10 cellular contexts compared by ENCODE assay signal in the genomic region with DNA sequence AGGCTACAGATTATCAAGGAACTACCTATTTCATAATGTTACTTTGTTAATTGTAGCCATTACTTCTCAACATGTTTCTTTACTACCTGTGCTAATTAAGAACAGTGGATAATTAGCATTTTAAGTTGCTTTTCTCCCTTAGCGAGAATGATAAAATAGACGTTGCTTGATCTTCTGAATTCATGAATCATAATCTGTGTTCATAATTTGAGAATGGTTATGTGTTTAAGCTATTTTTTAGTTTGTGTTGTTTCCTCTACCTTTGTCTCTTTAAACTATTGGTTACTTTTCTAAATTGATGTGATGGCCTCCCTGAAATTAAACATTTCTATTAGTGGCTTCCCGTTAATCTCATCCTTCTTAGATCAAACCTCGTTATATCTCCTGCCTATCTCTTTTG. TPM values are rescaled to one million over a fixed set of nuclear protein-coding genes. Genes with fewer than 3 reads are reported as not detected.
DNase-seq lines count a peak whose midpoint lies in the region; ATAC-seq and TF ChIP-seq lines count a peak whose summit lies in the region.
"Had no signal": no experiment of that assay in that cellular context is flagged by ENCODE, and none has a peak within 500 bp of the region (broad histone marks: within the 10 kb centered on the region; RNA-seq: fewer than 3 reads in every experiment).

A gene (plus strand): TSS at position 301 of the 400 bp plus-strand sequence. CDS start 371 bp downstream, outside the sequence.

- H3K27me3 Mint-ChIP-seq in chondrocyte (ENCODE audit: low read depth): no peaks in the 10 kb centered on the region

- no TSS peak for BruUV-seq in PC-9 (replicated peaks; lab: Mats Ljungman, UMichigan)

- H3K4me1 Mint-ChIP-seq in chondrocyte (ENCODE audit: low read depth): peaks cover 54% of the 10 kb centered on the region

- intact Hi-C loops in PC-9 (cut with micrococcal nuclease; ENCODE audit: unreplicated experiment): no loop called here

- DNase-seq in PC-9: no peak
- no peak for DNase-seq in chondrocyte (ENCODE audit: low spot score)
- no peak for DNase-seq in lung (ENCODE audit: low spot score)
- no peak for DNase-seq in effector CD4-positive, alpha-beta T cell
- DNase-seq in germinal center (ENCODE audit: low spot score): no peak
- DNase-seq: amniotic stem cell, SHP77 had no signal

- H3K36me3 ChIP-seq in PC-9 (ENCODE audit: low read depth) (no peaks in the 10 kb centered on the region; the same call in 1 of the 2 replicates), lung (ENCODE audit: control insufficient read depth in 2 of 2, insufficient read depth in 2 of 2, low read length in 2 of 2) (no peaks in the 10 kb centered on the region)

- H3K27ac ChIP-seq in PC-9 (no peak within 1 kb of the TSS), lung (ENCODE audit: low read depth in 1 of 2, low read length in 1 of 2) (peak within 1 kb of the TSS; percentile 22 to 79), temporal lobe (ENCODE audit: low read depth, low read length) (no peak within 1 kb of the TSS)

- POLR2A ChIA-PET in PC-9 (lab: Charles Lee; ENCODE audit: unreplicated experiment): no interaction called here

- peaks cover 82% of the 10 kb centered on the region for H3K79me2 ChIP-seq in PC-9 (ENCODE audit: low read depth)

- H3K9me3 ChIP-seq in PC-9 (ENCODE audit: insufficient read depth, low read depth) (no peaks in the 10 kb centered on the region), lung (ENCODE audit: control insufficient read depth in 2 of 2, insufficient read depth in 1 of 2, low read length in 1 of 2) (no peaks in the 10 kb centered on the region)

- H3K4me2 ChIP-seq in PC-9: no peak within 1 kb of the TSS

- H3K4me3 Mint-ChIP-seq in chondrocyte (ENCODE audit: unreplicated experiment): no peak within 1 kb of the TSS

- no peak within 1 kb of the TSS for H3K4me3 ChIP-seq in PC-9
- no peak within 1 kb of the TSS for H3K4me3 ChIP-seq in lung

- H3K9me2 ChIP-seq in PC-9 (ENCODE audit: insufficient read depth): no peaks in the 10 kb centered on the region

- H3K36me3 Mint-ChIP-seq in chondrocyte (ENCODE audit: low read depth): peaks cover 3% of the 10 kb centered on the region

- no peaks in the 10 kb centered on the region for H3K9me3 Mint-ChIP-seq in chondrocyte (ENCODE audit: low read depth)

- H3F3A ChIP-seq in PC-9 (ENCODE audit: insufficient read depth, low read depth): no peaks in the 10 kb centered on the region

- CTCF ChIA-PET in PC-9 (lab: Charles Lee): no interaction called here

- peak within 1 kb of the TSS; percentile 3 for H3K27ac Mint-ChIP-seq in chondrocyte (ENCODE audit: unreplicated experiment)

- H4K20me1 ChIP-seq in PC-9 (ENCODE audit: insufficient read depth): peaks cover 25% of the 10 kb centered on the region

- TF ChIP-seq CTCF in PC-9 (conservative IDR thresholded peaks at IDR 0.05) (no peak), chondrocyte (IDR thresholded peaks at IDR 0.05) (no peak), lung (IDR thresholded peaks at IDR 0.05; ENCODE audit: control extremely low read depth, extremely low read depth) (no peak)

- H3K4me1 ChIP-seq in PC-9 (replicated peaks; ENCODE audit: insufficient read depth) (no peaks in the 10 kb centered on the region), lung (ENCODE audit: control insufficient read depth in 2 of 2, insufficient read depth in 2 of 2, low read length in 2 of 2) (peaks cover 11 to 24% of the 10 kb centered on the region in 2 donors)

- no peak within 1 kb of the TSS for H2AFZ ChIP-seq in PC-9

- ATAC-seq in lung (ENCODE audit: insufficient read depth, low FRiP score) (no peak), GM19455 (IDR thresholded peaks at IDR 0.05; ENCODE audit: unreplicated experiment) (no peak), GM21381 (IDR thresholded peaks at IDR 0.05; ENCODE audit: unreplicated experiment) (no peak)

- WGBS in lung, 2 donors: 86 to 92% methylated on average over 4 of the region's 4 CpGs

- H3K27me3 ChIP-seq in PC-9 (ENCODE audit: insufficient read depth, low read depth) (no peaks in the 10 kb centered on the region), lung (ENCODE audit: control insufficient read depth, insufficient read depth) (no peaks in the 10 kb centered on the region)

RNA-seq across cellular contexts. Expression of the gene that starts here (rescaled TPM):
- total RNA-seq in PC-9 (2021) (9.9 and 10.9 TPM in 2 replicates), chondrocyte (21.6 to 24.7 TPM (median 23.6 TPM) in 3 replicates), lung (10 to 100 TPM; 13.6 to 45.5 TPM), temporal lobe (53.6 TPM)
- polyA plus RNA-seq in lung: 1 to 10 TPM; 6.3 to 8.0 TPM

Comparison
In these comparisons a context has a peak if more than half of its experiments do, and no peak if none do; other contexts are left out.
1. H3K27ac ChIP-seq: peak in lung (2 of 2); none in PC-9 (single experiment) and temporal lobe (single experiment).